ENCODE assay signal across 15 cellular contexts in genomic region chr22:20056696-20057386, GRCh38. TPM values are rescaled to one million over a fixed set of nuclear protein-coding genes. Genes with fewer than 3 reads are reported as not detected.
DNase-seq lines count a peak whose midpoint lies in the region; ATAC-seq and TF ChIP-seq lines count a peak whose summit lies in the region.
"Had no signal": no experiment of that assay in that cellular context is flagged by ENCODE, and none has a peak within 500 bp of the region (broad histone marks: within the 10 kb centered on the region; RNA-seq: fewer than 3 reads in every experiment).

No MANE protein-coding gene starts in this region.

- no peak for TF ChIP-seq CTCF in HEK293 (tag by site-specific recombination; IDR thresholded peaks at IDR 0.05)

- H2BK120ac ChIP-seq in neuronal stem cell (ENCODE audit: low read depth, low read length): no peak overlapping the region

- peaks cover 77% of the 10 kb centered on the region for H3K4me1 ChIP-seq in BLaER1
- no peaks in the 10 kb centered on the region for H3K4me1 ChIP-seq in HEK293 (ENCODE audit: control insufficient read depth, insufficient read depth, low read length)
- H3K4me1 ChIP-seq in neuronal stem cell (ENCODE audit: control insufficient read depth in 2 of 2, insufficient read depth in 1 of 2, low read depth in 1 of 2, low read length in 2 of 2): peaks cover 0 to 4% of the 10 kb centered on the region in 2 donors

- ATAC-seq in central memory CD8-positive, alpha-beta T cell (replicated peaks; ENCODE audit: extremely low read depth, poor library complexity, severe bottlenecking): no peak
- ATAC-seq in stimulated activated memory B cell treated with anti-CD40 and anti-IgM and Interleukin-4, amounts not matched to agents 10 μg/mL and 1 μg/mL and 100 μg/mL, for 72 hours: no peak
- no peak for ATAC-seq in GM18502 (IDR thresholded peaks at IDR 0.05; ENCODE audit: poor library complexity, unreplicated experiment)

- H3K9me3 Mint-ChIP-seq in central memory CD8-positive, alpha-beta T cell: no peaks in the 10 kb centered on the region
- no peaks in the 10 kb centered on the region for H3K9me3 Mint-ChIP-seq in stimulated activated memory B cell treated with anti-CD40 and anti-IgM and Interleukin-4, amounts not matched to agents 10 μg/mL and 1 μg/mL and 100 μg/mL, for 72 hours

- H3K4me3 Mint-ChIP-seq in central memory CD8-positive, alpha-beta T cell: no peak overlapping the region
- no peak overlapping the region for H3K4me3 Mint-ChIP-seq in stimulated activated memory B cell treated with anti-CD40 and anti-IgM and Interleukin-4, amounts not matched to agents 10 μg/mL and 1 μg/mL and 100 μg/mL, for 72 hours
- H3K4me3 Mint-ChIP-seq: CD4-positive, alpha-beta memory T cell had no signal

- H4K20me1 ChIP-seq in BLaER1: no peaks in the 10 kb centered on the region

- no peak overlapping the region for H2BK15ac ChIP-seq in neuronal stem cell (ENCODE audit: low read length)

- no peak overlapping the region for H3K18ac ChIP-seq in neuronal stem cell (ENCODE audit: low read length)

- H3K9ac ChIP-seq in BLaER1 (peak overlapping the region; percentile 44), neuronal stem cell (ENCODE audit: low read depth, low read length, poor library complexity) (no peak overlapping the region)

- peaks cover 24% of the 10 kb centered on the region for H3K36me3 Mint-ChIP-seq in central memory CD8-positive, alpha-beta T cell (ENCODE audit: insufficient read depth)
- H3K36me3 Mint-ChIP-seq in stimulated activated memory B cell treated with anti-CD40 and anti-IgM and Interleukin-4, amounts not matched to agents 10 μg/mL and 1 μg/mL and 100 μg/mL, for 72 hours: peaks cover 88% of the 10 kb centered on the region

- no peaks in the 10 kb centered on the region for H3K27me3 Mint-ChIP-seq in central memory CD8-positive, alpha-beta T cell
- H3K27me3 Mint-ChIP-seq in stimulated activated memory B cell treated with anti-CD40 and anti-IgM and Interleukin-4, amounts not matched to agents 10 μg/mL and 1 μg/mL and 100 μg/mL, for 72 hours: no peaks in the 10 kb centered on the region
- H3K27me3 Mint-ChIP-seq: CD4-positive, alpha-beta memory T cell had no signal

- CTCF ChIA-PET in HEK293 (lab: Yijun Ruan, JAX): interaction anchor here (0.5 kb wide), 1 partner anchor 19 kb away, joined by 3 read pairs; no protein-coding TSS in a partner anchor

- H3K4me1 Mint-ChIP-seq in central memory CD8-positive, alpha-beta T cell: peaks cover 17% of the 10 kb centered on the region
- H3K4me1 Mint-ChIP-seq in stimulated activated memory B cell treated with anti-CD40 and anti-IgM and Interleukin-4, amounts not matched to agents 10 μg/mL and 1 μg/mL and 100 μg/mL, for 72 hours: no peaks in the 10 kb centered on the region

- H3K4ac ChIP-seq in neuronal stem cell (ENCODE audit: low read length): no peak overlapping the region

- H3K27ac Mint-ChIP-seq in central memory CD8-positive, alpha-beta T cell (ENCODE audit: low read depth): peak overlapping the region; percentile 82
- H3K27ac Mint-ChIP-seq in stimulated activated memory B cell treated with anti-CD40 and anti-IgM and Interleukin-4, amounts not matched to agents 10 μg/mL and 1 μg/mL and 100 μg/mL, for 72 hours: no peak overlapping the region

- peak overlapping the region; percentile 69 for H2BK5ac ChIP-seq in neuronal stem cell (ENCODE audit: low read length)

- H3K27ac ChIP-seq in BLaER1 (peak overlapping the region; percentile 90), HEK293 (ENCODE audit: extremely low read depth, low read depth, low read length) (no peak overlapping the region), neuronal stem cell (replicated peaks; ENCODE audit: low read length) (no peak overlapping the region)
- H3K27ac ChIP-seq: C4-2B had no signal

- H2BK12ac ChIP-seq in neuronal stem cell (ENCODE audit: low read length): no peak overlapping the region

- H3K27me3 ChIP-seq in BLaER1 (no peaks in the 10 kb centered on the region), neuronal stem cell (ENCODE audit: control insufficient read depth in 3 of 3, insufficient read depth in 3 of 3, low read depth in 1 of 3, low read length in 3 of 3) (no peaks in the 10 kb centered on the region)

- POLR2A ChIA-PET in HEK293 (lab: Yijun Ruan, JAX): interaction anchor here (0.6 kb wide), 1 partner anchor 12 kb away, joined by 10 read pairs; no protein-coding TSS in a partner anchor

- no peak overlapping the region for H4K8ac ChIP-seq in neuronal stem cell (ENCODE audit: low read depth, low read length)

- WGBS in neuronal stem cell (ENCODE audit: extremely low coverage in 2 of 2, insufficient read length in 2 of 2, insufficient replicate concordance in 1 of 2), 2 donors: no CpG with 5 or more reads among the region's 16 CpGs

- H3K4me2 ChIP-seq in BLaER1: peak overlapping the region; percentile 97
- no peak overlapping the region for H3K4me2 ChIP-seq in neuronal stem cell (ENCODE audit: insufficient read depth, low read length, poor library complexity, severe bottlenecking)

- H3K9me3 ChIP-seq in BLaER1 (no peaks in the 10 kb centered on the region), HEK293 (ENCODE audit: control insufficient read depth, insufficient read depth, low read depth, low read length) (no peaks in the 10 kb centered on the region), neuronal stem cell (replicated peaks in 1 of 2; ENCODE audit: control insufficient read depth in 2 of 2, insufficient read depth in 1 of 2, low read depth in 1 of 2, low read length in 2 of 2) (no peaks in the 10 kb centered on the region)

- H3K4me3 ChIP-seq in BLaER1 (peak overlapping the region; percentile 11; the same call in 1 of the 2 replicates), HEK293 (ENCODE audit: low read depth, low read length) (no peak overlapping the region), neuronal stem cell (ENCODE audit: low read length in 2 of 2) (no peak overlapping the region)

- no peak overlapping the region for H2AFZ ChIP-seq in neuronal stem cell (ENCODE audit: low read length)

- no peak overlapping the region for H2AK5ac ChIP-seq in neuronal stem cell (ENCODE audit: low read depth, low read length)

- no peak overlapping the region for H4K91ac ChIP-seq in neuronal stem cell (ENCODE audit: low read depth, low read length, poor library complexity)

- H3K23ac ChIP-seq in neuronal stem cell (ENCODE audit: low read depth, low read length, poor library complexity): peak overlapping the region; percentile 70

- H3K36me3 ChIP-seq in BLaER1 (peaks cover 71% of the 10 kb centered on the region), HEK293 (ENCODE audit: control insufficient read depth in 2 of 2, insufficient read depth in 1 of 2, low read length in 2 of 2) (peaks cover 0 to 64% of the 10 kb centered on the region in 2 experiments; a peak in 1 of 3 replicates), neuronal stem cell (replicated peaks in 1 of 2; ENCODE audit: control insufficient read depth in 2 of 2, insufficient read depth in 2 of 2, low read length in 2 of 2) (peaks cover 0 to 6% of the 10 kb centered on the region in 2 donors)

- no peak for DNase-seq in central memory CD8-positive, alpha-beta T cell (ENCODE audit: low spot score in 2 of 2)
- no peak for DNase-seq in neuronal stem cell (ENCODE audit: low spot score)
- no peak for DNase-seq in SKM-1 (lab: John Stamatoyannopoulos, UW; ENCODE audit: unreplicated experiment)
- DNase-seq: ACHN; CD4-positive, alpha-beta memory T cell; COR-L47; DMS153; DMS79 treated with DMSO at 0.1 percent for 48 hours; EL; HCEC 1CT had no signal

- H3K14ac ChIP-seq in neuronal stem cell (ENCODE audit: low read length): no peak overlapping the region

- peaks cover 7% of the 10 kb centered on the region for H3K79me1 ChIP-seq in neuronal stem cell (ENCODE audit: low read depth, low read length)

TF ChIP-seq in HEK293, 187 proteins besides CTCF, POLR2A, EP300 and RAD21:
- TF ChIP-seq ZFHX2 (tag by site-specific recombination; conservative IDR thresholded peaks at IDR 0.05) (peak; percentile 12; the same call in 1 of the 2 replicates), IKZF3 (tag by site-specific recombination; IDR thresholded peaks at IDR 0.05) (no peak)

RNA-seq across cellular contexts. Expression of gene DGCR8, which starts 23.2 kb away (rescaled TPM):
- 16.3 TPM for polyA plus RNA-seq in neuronal stem cell (2013, experiment 1 of 2)
- 16.3 TPM for polyA plus RNA-seq in neuronal stem cell (2013, experiment 2 of 2)

RNA-seq across cellular contexts. Expression of gene TANGO2, which starts 35.9 kb away (rescaled TPM):
- 4.9 TPM for polyA plus RNA-seq in neuronal stem cell (2013, experiment 1 of 2)
- polyA plus RNA-seq in neuronal stem cell (2013, experiment 2 of 2): 4.2 TPM

RNA-seq across cellular contexts. Expression of gene ARVCF, which starts 40.2 kb away (rescaled TPM):
- 35.3 TPM for polyA plus RNA-seq in neuronal stem cell (2013, experiment 1 of 2)
- polyA plus RNA-seq in neuronal stem cell (2013, experiment 2 of 2): 32.4 TPM

RNA-seq across cellular contexts. Expression of gene RANBP1, which starts 59.1 kb away (rescaled TPM):
- 496 TPM for polyA plus RNA-seq in neuronal stem cell (2013, experiment 1 of 2)
- polyA plus RNA-seq in neuronal stem cell (2013, experiment 2 of 2): 494 TPM
